ENCODE assay signal across 1 cellular context in genomic region chr21:43959231-43960041, GRCh38.
TF ChIP-seq lines count a peak whose summit lies in the region.

No MANE protein-coding gene starts in this region.

TF ChIP-seq in HepG2, 621 proteins besides CTCF, POLR2A, EP300 and RAD21 (continued from another document):
- TF ChIP-seq MNT (IDR thresholded peaks at IDR 0.05), result peak; percentile 80
- TF ChIP-seq BORCS8-MEF2B (CRISPR knock-in tag; IDR thresholded peaks at IDR 0.05), result no peak
- TF ChIP-seq, protein P1, sequence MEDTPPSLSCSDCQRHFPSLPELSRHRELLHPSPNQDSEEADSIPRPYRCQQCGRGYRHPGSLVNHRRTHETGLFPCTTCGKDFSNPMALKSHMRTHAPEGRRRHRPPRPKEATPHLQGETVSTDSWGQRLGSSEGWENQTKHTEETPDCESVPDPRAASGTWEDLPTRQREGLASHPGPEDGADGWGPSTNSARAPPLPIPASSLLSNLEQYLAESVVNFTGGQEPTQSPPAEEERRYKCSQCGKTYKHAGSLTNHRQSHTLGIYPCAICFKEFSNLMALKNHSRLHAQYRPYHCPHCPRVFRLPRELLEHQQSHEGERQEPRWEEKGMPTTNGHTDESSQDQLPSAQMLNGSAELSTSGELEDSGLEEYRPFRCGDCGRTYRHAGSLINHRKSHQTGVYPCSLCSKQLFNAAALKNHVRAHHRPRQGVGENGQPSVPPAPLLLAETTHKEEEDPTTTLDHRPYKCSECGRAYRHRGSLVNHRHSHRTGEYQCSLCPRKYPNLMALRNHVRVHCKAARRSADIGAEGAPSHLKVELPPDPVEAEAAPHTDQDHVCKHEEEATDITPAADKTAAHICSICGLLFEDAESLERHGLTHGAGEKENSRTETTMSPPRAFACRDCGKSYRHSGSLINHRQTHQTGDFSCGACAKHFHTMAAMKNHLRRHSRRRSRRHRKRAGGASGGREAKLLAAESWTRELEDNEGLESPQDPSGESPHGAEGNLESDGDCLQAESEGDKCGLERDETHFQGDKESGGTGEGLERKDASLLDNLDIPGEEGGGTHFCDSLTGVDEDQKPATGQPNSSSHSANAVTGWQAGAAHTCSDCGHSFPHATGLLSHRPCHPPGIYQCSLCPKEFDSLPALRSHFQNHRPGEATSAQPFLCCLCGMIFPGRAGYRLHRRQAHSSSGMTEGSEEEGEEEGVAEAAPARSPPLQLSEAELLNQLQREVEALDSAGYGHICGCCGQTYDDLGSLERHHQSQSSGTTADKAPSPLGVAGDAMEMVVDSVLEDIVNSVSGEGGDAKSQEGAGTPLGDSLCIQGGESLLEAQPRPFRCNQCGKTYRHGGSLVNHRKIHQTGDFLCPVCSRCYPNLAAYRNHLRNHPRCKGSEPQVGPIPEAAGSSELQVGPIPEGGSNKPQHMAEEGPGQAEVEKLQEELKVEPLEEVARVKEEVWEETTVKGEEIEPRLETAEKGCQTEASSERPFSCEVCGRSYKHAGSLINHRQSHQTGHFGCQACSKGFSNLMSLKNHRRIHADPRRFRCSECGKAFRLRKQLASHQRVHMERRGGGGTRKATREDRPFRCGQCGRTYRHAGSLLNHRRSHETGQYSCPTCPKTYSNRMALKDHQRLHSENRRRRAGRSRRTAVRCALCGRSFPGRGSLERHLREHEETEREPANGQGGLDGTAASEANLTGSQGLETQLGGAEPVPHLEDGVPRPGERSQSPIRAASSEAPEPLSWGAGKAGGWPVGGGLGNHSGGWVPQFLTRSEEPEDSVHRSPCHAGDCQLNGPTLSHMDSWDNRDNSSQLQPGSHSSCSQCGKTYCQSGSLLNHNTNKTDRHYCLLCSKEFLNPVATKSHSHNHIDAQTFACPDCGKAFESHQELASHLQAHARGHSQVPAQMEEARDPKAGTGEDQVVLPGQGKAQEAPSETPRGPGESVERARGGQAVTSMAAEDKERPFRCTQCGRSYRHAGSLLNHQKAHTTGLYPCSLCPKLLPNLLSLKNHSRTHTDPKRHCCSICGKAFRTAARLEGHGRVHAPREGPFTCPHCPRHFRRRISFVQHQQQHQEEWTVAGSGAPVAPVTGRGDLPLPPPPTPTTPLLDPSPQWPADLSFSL (CRISPR knock-in tag; IDR thresholded peaks at IDR 0.05), result peak; percentile 71; the same call in 1 of the 2 replicates
- no peak for TF ChIP-seq ZNF232 (CRISPR knock-in tag; IDR thresholded peaks at IDR 0.05; ENCODE audit: borderline replicate concordance)
TF ChIP-seq in HepG2: peak in this region for 3.
